1 cellular context compared by ENCODE assay signal in genomic region chr7:123569352-123569999, GRCh38.
TF ChIP-seq lines count a peak whose summit lies in the region.

No MANE protein-coding gene starts in this region.

TF ChIP-seq in GM12878, 131 proteins besides CTCF, POLR2A, EP300 and RAD21:
- TF ChIP-seq CEBPZ (IDR thresholded peaks at IDR 0.05; ENCODE audit: low read depth, low read length) (no peak), BMI1 (IDR thresholded peaks at IDR 0.05; ENCODE audit: borderline replicate concordance) (no peak), ETV6 (conservative IDR thresholded peaks at IDR 0.05 in 1 of 2, IDR thresholded peaks at IDR 0.05 in 1 of 2; ENCODE audit: borderline replicate concordance in 1 of 2, low read depth in 1 of 2) (no peak), HDGF (IDR thresholded peaks at IDR 0.05) (no peak), HCFC1 (IDR thresholded peaks at IDR 0.05; ENCODE audit: low read length) (no peak), TARDBP (IDR thresholded peaks at IDR 0.05; ENCODE audit: borderline replicate concordance) (no peak), EED (IDR thresholded peaks at IDR 0.05; ENCODE audit: low read depth) (no peak), KAT2A (conservative IDR thresholded peaks at IDR 0.05; ENCODE audit: control insufficient read depth, low read depth, low read length) (no peak), ASH2L (IDR thresholded peaks at IDR 0.05; ENCODE audit: borderline replicate concordance, low read depth) (no peak), CBFB (IDR thresholded peaks at IDR 0.05; ENCODE audit: low read depth) (no peak), NR2C2 (IDR thresholded peaks at IDR 0.05; ENCODE audit: borderline replicate concordance, control insufficient read depth, insufficient read length, low read depth) (no peak), YY1 (IDR thresholded peaks at IDR 0.05; ENCODE audit: low read depth, low read length) (no peak), ZNF274 (IDR thresholded peaks at IDR 0.05; ENCODE audit: insufficient read depth, insufficient read length) (no peak), ZBTB40 (IDR thresholded peaks at IDR 0.05; ENCODE audit: borderline replicate concordance) (no peak), BHLHE40 (IDR thresholded peaks at IDR 0.05; ENCODE audit: borderline replicate concordance in 1 of 2, low read depth in 2 of 2, low read length in 1 of 2) (no peak), PKNOX1 (IDR thresholded peaks at IDR 0.05) (no peak)
- TF ChIP-seq, protein P1, sequence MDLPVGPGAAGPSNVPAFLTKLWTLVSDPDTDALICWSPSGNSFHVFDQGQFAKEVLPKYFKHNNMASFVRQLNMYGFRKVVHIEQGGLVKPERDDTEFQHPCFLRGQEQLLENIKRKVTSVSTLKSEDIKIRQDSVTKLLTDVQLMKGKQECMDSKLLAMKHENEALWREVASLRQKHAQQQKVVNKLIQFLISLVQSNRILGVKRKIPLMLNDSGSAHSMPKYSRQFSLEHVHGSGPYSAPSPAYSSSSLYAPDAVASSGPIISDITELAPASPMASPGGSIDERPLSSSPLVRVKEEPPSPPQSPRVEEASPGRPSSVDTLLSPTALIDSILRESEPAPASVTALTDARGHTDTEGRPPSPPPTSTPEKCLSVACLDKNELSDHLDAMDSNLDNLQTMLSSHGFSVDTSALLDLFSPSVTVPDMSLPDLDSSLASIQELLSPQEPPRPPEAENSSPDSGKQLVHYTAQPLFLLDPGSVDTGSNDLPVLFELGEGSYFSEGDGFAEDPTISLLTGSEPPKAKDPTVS (IDR thresholded peaks at IDR 0.05; ENCODE audit: low read depth, low read length) = no peak
- TF ChIP-seq, protein P2, sequence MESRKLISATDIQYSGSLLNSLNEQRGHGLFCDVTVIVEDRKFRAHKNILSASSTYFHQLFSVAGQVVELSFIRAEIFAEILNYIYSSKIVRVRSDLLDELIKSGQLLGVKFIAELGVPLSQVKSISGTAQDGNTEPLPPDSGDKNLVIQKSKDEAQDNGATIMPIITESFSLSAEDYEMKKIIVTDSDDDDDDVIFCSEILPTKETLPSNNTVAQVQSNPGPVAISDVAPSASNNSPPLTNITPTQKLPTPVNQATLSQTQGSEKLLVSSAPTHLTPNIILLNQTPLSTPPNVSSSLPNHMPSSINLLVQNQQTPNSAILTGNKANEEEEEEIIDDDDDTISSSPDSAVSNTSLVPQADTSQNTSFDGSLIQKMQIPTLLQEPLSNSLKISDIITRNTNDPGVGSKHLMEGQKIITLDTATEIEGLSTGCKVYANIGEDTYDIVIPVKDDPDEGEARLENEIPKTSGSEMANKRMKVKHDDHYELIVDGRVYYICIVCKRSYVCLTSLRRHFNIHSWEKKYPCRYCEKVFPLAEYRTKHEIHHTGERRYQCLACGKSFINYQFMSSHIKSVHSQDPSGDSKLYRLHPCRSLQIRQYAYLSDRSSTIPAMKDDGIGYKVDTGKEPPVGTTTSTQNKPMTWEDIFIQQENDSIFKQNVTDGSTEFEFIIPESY (IDR thresholded peaks at IDR 0.05) = no peak
